ENCODE assay signal across 26 cellular contexts in genomic region chr20:22555791-22556564, GRCh38. TPM values are rescaled to one million over a fixed set of nuclear protein-coding genes. Genes with fewer than 3 reads are reported as not detected.
DNase-seq lines count a peak whose midpoint lies in the region; ATAC-seq, FAIRE-seq and TF ChIP-seq lines count a peak whose summit lies in the region.
"Had no signal": no experiment of that assay in that cellular context is flagged by ENCODE, and none has a peak within 500 bp of the region (broad histone marks: within the 10 kb centered on the region; RNA-seq: fewer than 3 reads in every experiment).

No MANE protein-coding gene starts in this region.

- no peaks in the 10 kb centered on the region for H4K20me1 ChIP-seq in K562 (replicated peaks; ENCODE audit: control insufficient read depth, insufficient read depth, low read length)

- no peak overlapping the region for H4K8ac ChIP-seq in mesenchymal stem cell (ENCODE audit: low read length)

- H2BK5ac ChIP-seq in mesenchymal stem cell (ENCODE audit: low read depth, low read length, poor library complexity, severe bottlenecking) = no peak overlapping the region

- WGBS in K562 (ENCODE audit: insufficient coverage, low coverage, missing lambda C conversion rate) = 21% methylated on average over 5 of the region's 5 CpGs
- 46% methylated on average over 3 of the region's 5 CpGs for WGBS in mesenchymal stem cell

- in situ Hi-C loops in K562 (cut with MboI) = no loop called here

- CTCF ChIA-PET in K562 (lab: Yijun Ruan, JAX; ENCODE audit: low intra/inter-chr PET ratio) = no interaction called here

- no peak overlapping the region for H2BK120ac ChIP-seq in mesenchymal stem cell (ENCODE audit: low read depth, low read length)

- ATAC-seq in K562 = no peak
- no peak for ATAC-seq in HG02970 (IDR thresholded peaks at IDR 0.05; ENCODE audit: low FRiP score, unreplicated experiment)
- ATAC-seq: GM12878 had no signal

- POLR2A ChIA-PET in K562 (lab: Yijun Ruan, JAX) = no interaction called here

- no peak overlapping the region for H3K14ac ChIP-seq in mesenchymal stem cell (ENCODE audit: low read length in 2 of 2)

- H3K79me1 ChIP-seq in mesenchymal stem cell (replicated peaks; ENCODE audit: low read length, poor library complexity, severe bottlenecking) = no peaks in the 10 kb centered on the region

- no peak overlapping the region for H3K4ac ChIP-seq in mesenchymal stem cell (ENCODE audit: low read depth in 1 of 2, low read length in 2 of 2)

- no peak for TF ChIP-seq POLR2A in K562 (conservative IDR thresholded peaks at IDR 0.05)

- FAIRE-seq in K562 (lab: Jason Lieb, UNC) = no peak
- FAIRE-seq: A204.1, GM12878 had no signal

- no peaks in the 10 kb centered on the region; a peak in 1 of 5 replicates for H3K27me3 ChIP-seq in K562 (ENCODE audit: control insufficient read depth in 2 of 2, insufficient read depth in 2 of 2, low read length in 2 of 2)
- H3K27me3 ChIP-seq in mesenchymal stem cell (ENCODE audit: control insufficient read depth in 1 of 2, insufficient read depth in 1 of 2, low read length in 2 of 2) = peaks cover 45 to 54% of the 10 kb centered on the region in 2 experiments

- H3K27ac ChIP-seq in K562 (ENCODE audit: extremely low read depth, low read depth, low read length) (no peak overlapping the region), mesenchymal stem cell (ENCODE audit: low read length, poor library complexity, severe bottlenecking) (no peak overlapping the region)
- H3K27ac ChIP-seq: HL-60, PC-9, RWPE1 had no signal

- H3K36me3 ChIP-seq in K562 (ENCODE audit: control insufficient read depth, insufficient read depth, low read length) = no peaks in the 10 kb centered on the region
- no peaks in the 10 kb centered on the region for H3K36me3 ChIP-seq in mesenchymal stem cell (ENCODE audit: control insufficient read depth in 1 of 2, insufficient read depth in 2 of 2, low read depth in 1 of 2, low read length in 2 of 2)

- H3K9me1 ChIP-seq in K562 (ENCODE audit: control insufficient read depth, insufficient read depth, low read length) = no peaks in the 10 kb centered on the region

- no peak overlapping the region for H3K23ac ChIP-seq in mesenchymal stem cell (ENCODE audit: low read length in 2 of 2)

- H3K4me1 ChIP-seq in K562 (replicated peaks in 1 of 2; ENCODE audit: control insufficient read depth in 2 of 2, insufficient read depth in 2 of 2, low read length in 2 of 2) = peaks cover 4 to 7% of the 10 kb centered on the region in 2 experiments; a peak in 2 of 5 replicates
- no peaks in the 10 kb centered on the region for H3K4me1 ChIP-seq in mesenchymal stem cell (ENCODE audit: control insufficient read depth, insufficient read depth, low read depth, low read length)
- H3K4me1 ChIP-seq: Caco-2 had no signal

- no peak overlapping the region for H4K91ac ChIP-seq in mesenchymal stem cell (ENCODE audit: low read length)

- BruUV-seq in K562 (replicated peaks; lab: Mats Ljungman, UMichigan) = no TSS peak

- H3K9me3 ChIP-seq in K562 (replicated peaks; ENCODE audit: control insufficient read depth, insufficient read depth, low read depth, low read length) (no peaks in the 10 kb centered on the region), mesenchymal stem cell (ENCODE audit: control insufficient read depth, low read length) (no peaks in the 10 kb centered on the region)
- H3K9me3 ChIP-seq: Caco-2 had no signal

- no peak for TF ChIP-seq RAD21 in K562 (CRISPR knock-in tag; conservative IDR thresholded peaks at IDR 0.05 in 1 of 2, IDR thresholded peaks at IDR 0.05 in 1 of 2)

- no peaks in the 10 kb centered on the region for H3K79me2 ChIP-seq in K562 (ENCODE audit: control insufficient read depth, insufficient read depth, low read length)

- no peak overlapping the region for H2BK15ac ChIP-seq in mesenchymal stem cell (ENCODE audit: low read depth, poor library complexity, severe bottlenecking)

- no peak for TF ChIP-seq EP300 in K562 (IDR thresholded peaks at IDR 0.05; ENCODE audit: low read length)

- H2BK12ac ChIP-seq in mesenchymal stem cell (ENCODE audit: low read length in 2 of 2) = no peak overlapping the region

- no peak for TF ChIP-seq CTCF in K562 (IDR thresholded peaks at IDR 0.05 in 2 of 3, conservative IDR thresholded peaks at IDR 0.05 in 1 of 3; ENCODE audit: insufficient read depth in 2 of 3, low read depth in 1 of 3, low read length in 3 of 3)

- H3K18ac ChIP-seq in mesenchymal stem cell (ENCODE audit: low read depth in 1 of 2, low read length in 2 of 2) = no peak overlapping the region

- intact Hi-C loops in K562 (cut with micrococcal nuclease) = no loop called here

- H3K4me3 ChIP-seq in K562 = no peak overlapping the region
- no peak overlapping the region for H3K4me3 ChIP-seq in mesenchymal stem cell (ENCODE audit: insufficient read depth in 1 of 2, low read depth in 1 of 2, low read length in 2 of 2)
- H3K4me3 ChIP-seq: GM12878, PC-9 had no signal

- no peak overlapping the region for H3K4me2 ChIP-seq in K562 (ENCODE audit: insufficient read depth, low read length)
- no peak overlapping the region for H3K4me2 ChIP-seq in mesenchymal stem cell (ENCODE audit: low read length, poor library complexity, severe bottlenecking)
- H3K4me2 ChIP-seq: PC-9 had no signal

- DNase-seq in A172 (ENCODE audit: low spot score) (peak; percentile 22), NCI-H2029 (lab: John Stamatoyannopoulos, UW) (peak; percentile 39), K562 (ENCODE audit: extremely low read depth in 1 of 4, low spot score in 3 of 4) (no peak), myocyte (ENCODE audit: low read depth) (peak; percentile 76), midbrain (lab: John Stamatoyannopoulos, UW) (no peak), DMS79 treated with DMSO at 0.1 percent for 48 hours (lab: John Stamatoyannopoulos, UW) (no peak), mesenchymal stem cell (no peak)
- DNase-seq: Caco-2; CD4-positive, alpha-beta T cell; H7; HFFc6; IMR-90; MM.1S; NCI-H1092; NCI-H146; NCI-H2081 treated with DMSO at 0.1 percent for 48 hours; NCI-H510A treated with DMSO at 0.1 percent for 48 hours; NCI-H82; PC-9; SIG-M5 had no signal

- H2AFZ ChIP-seq in K562 (ENCODE audit: low read depth, low read length) = peak overlapping the region; percentile 39
- no peak overlapping the region for H2AFZ ChIP-seq in mesenchymal stem cell (ENCODE audit: low read depth, low read length)
- H2AFZ ChIP-seq: PC-9 had no signal

- H2AK5ac ChIP-seq in mesenchymal stem cell (ENCODE audit: low read length, severe bottlenecking) = no peak overlapping the region

- H3K9ac ChIP-seq in K562 (ENCODE audit: insufficient read depth in 1 of 2, low read depth in 2 of 2, low read length in 2 of 2) (no peak overlapping the region), mesenchymal stem cell (ENCODE audit: low read length) (no peak overlapping the region)

TF ChIP-seq in K562, 482 proteins besides CTCF, POLR2A, EP300 and RAD21 (continues in another document):
- no peak for TF ChIP-seq GABPA (tag; conservative IDR thresholded peaks at IDR 0.05; ENCODE audit: low read depth)
- no peak for TF ChIP-seq ARNT (IDR thresholded peaks at IDR 0.05)
- TF ChIP-seq ZBTB26 (CRISPR knock-in tag; IDR thresholded peaks at IDR 0.05) = no peak
- no peak for TF ChIP-seq ZNF507 (tag; conservative IDR thresholded peaks at IDR 0.05)
- TF ChIP-seq RBBP5 (IDR thresholded peaks at IDR 0.05; ENCODE audit: borderline replicate concordance, insufficient read depth, low read length, poor library complexity, severe bottlenecking) = no peak
- no peak for TF ChIP-seq SNRNP70 (optimal IDR thresholded peaks at IDR 0.05; ENCODE audit: low read depth, low read length)
- no peak for TF ChIP-seq RBM17 (IDR thresholded peaks at IDR 0.05; ENCODE audit: borderline replicate concordance, low read depth, low read length)
- TF ChIP-seq NFE2L1 (tag; IDR thresholded peaks at IDR 0.05; ENCODE audit: borderline replicate concordance, low read depth) = no peak

RNA-seq across cellular contexts. Expression of gene FOXA2, which starts 28.4 kb away (rescaled TPM):
- total RNA-seq in A172 (2014; rRNA removed; shearing (Covaris generic)) = 1.2 and 2.2 TPM in 2 replicates
- total RNA-seq in K562 (2011; cell fraction: chromatin; rRNA removed; ENCODE audit: low replicate concordance) = 0.19 and 0.21 TPM in 2 replicates
- total RNA-seq in K562 (2011; cell fraction: nucleolus; rRNA removed) = 0.17 and 0.39 TPM in 2 replicates
- total RNA-seq in K562 (2011; cell fraction: nucleoplasm; rRNA removed) = 0.23 TPM in 1 of 2 replicates, not detected in the other
- 0.69 and 0.82 TPM in 2 replicates for total RNA-seq in K562 (2014; rRNA removed)
- 0.22 and 0.35 TPM in 2 replicates for total RNA-seq in K562 (2014; rRNA removed; fragmentation: Illumina TruSeq; extraction: Trizol)
- total RNA-seq in K562 (2015; rRNA removed; fragmentation: Illumina TruSeq; extraction: Trizol) = 0.25 and 0.38 TPM in 2 replicates
- total RNA-seq in K562 (2021) = 1.0 and 1.5 TPM in 2 replicates
- polyA plus RNA-seq in K562 (2011; rRNA removed) = 0.03 and 0.10 TPM in 2 replicates
- polyA plus RNA-seq in K562 (2011; cell fraction: cytosol; rRNA removed) = 0.42 TPM in 1 of 2 replicates, not detected in the other
- polyA plus RNA-seq in K562 (2011; cell fraction: nucleus; rRNA removed) = 0.08 and 1.4 TPM in 2 replicates
- polyA plus RNA-seq in K562 (2012) = 1.7 and 4.1 TPM in 2 replicates
- 0.56 and 0.66 TPM in 2 replicates for polyA plus RNA-seq in K562 (2014; fragmentation: Illumina TruSeq; extraction: Trizol)
- polyA plus RNA-seq in K562 (2014; fragmentation: Nextera tagmentation; extraction: Ambion mirVana) = under 1 TPM; 0.14 to 0.15 TPM
- 0.54 and 0.80 TPM in 2 replicates for polyA plus RNA-seq in K562 (2014; rRNA removed)
- not detected in 2 replicates for polyA minus RNA-seq in K562 (2011; rRNA and poly(A)+ RNA removed)
- polyA minus RNA-seq in K562 (2011; cell fraction: cytosol; rRNA and poly(A)+ RNA removed) = 0.57 TPM in 1 of 2 replicates, not detected in the other
- polyA minus RNA-seq in K562 (2011; cell fraction: nucleus; rRNA and poly(A)+ RNA removed) = 0.27 TPM in 1 of 2 replicates, not detected in the other
- not detected in 2 replicates for total RNA-seq in myocyte
- polyA plus RNA-seq in myocyte (2012) = not detected
- polyA plus RNA-seq in mesenchymal stem cell (2013, experiment 1 of 2) = not detected
- not detected for polyA plus RNA-seq in mesenchymal stem cell (2013, experiment 2 of 2)
- total RNA-seq: CD4-positive, alpha-beta T cell; GM12878; HFFc6; IMR-90; PC-9 had no signal
- polyA plus RNA-seq: BJ, GM12878, IMR-90 had no signal

Comparison
In these comparisons a context has a peak if more than half of its experiments do, and no peak if none do; other contexts are left out.
1. DNase-seq: peak in A172 (single experiment), NCI-H2029 (single experiment) and myocyte (single experiment); none in K562 (0 of 4), midbrain (single experiment), DMS79 treated with DMSO at 0.1 percent for 48 hours (single experiment) and mesenchymal stem cell (single experiment).